Comparison of ENCODE assay signal across 15 cellular contexts in the genomic region with DNA sequence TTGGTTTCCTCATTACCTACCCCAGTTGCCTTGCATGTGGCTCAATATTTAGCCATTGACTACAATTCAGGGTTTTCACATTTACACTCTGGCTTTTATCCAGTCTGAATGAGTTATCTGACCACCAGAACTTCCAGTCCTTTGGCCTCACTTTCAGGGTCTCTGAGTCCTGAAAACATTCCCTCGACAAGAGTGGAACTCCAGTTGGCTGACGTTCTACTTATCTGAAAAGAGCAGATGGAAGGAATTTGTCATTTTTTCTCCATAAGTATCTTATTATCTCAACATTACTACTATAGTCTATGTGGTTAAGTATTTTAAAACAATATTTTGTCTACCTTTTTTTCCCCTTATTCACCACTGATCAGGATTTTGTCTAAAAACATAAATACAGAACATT. TPM values are rescaled to one million over a fixed set of nuclear protein-coding genes. Genes with fewer than 3 reads are reported as not detected.
DNase-seq lines count a peak whose midpoint lies in the region; ATAC-seq, FAIRE-seq and TF ChIP-seq lines count a peak whose summit lies in the region.
"Had no signal": no experiment of that assay in that cellular context is flagged by ENCODE, and none has a peak within 500 bp of the region (broad histone marks: within the 10 kb centered on the region; RNA-seq: fewer than 3 reads in every experiment).

No MANE protein-coding gene starts in this region.

- TF ChIP-seq EP300 in GM12878 (IDR thresholded peaks at IDR 0.05; ENCODE audit: borderline replicate concordance in 1 of 2, control insufficient read depth in 1 of 2, low read depth in 2 of 2, low read length in 2 of 2) = no peak

- POLR2A ChIA-PET in GM12878 (lab: Charles Lee) = interaction anchor here (0.6 kb wide), 1 partner anchor 262 kb away, joined by 6 read pairs; no protein-coding TSS in a partner anchor

- H3K9me3 ChIP-seq in GM12878 (replicated peaks; ENCODE audit: control insufficient read depth, insufficient read depth, low read length) = no peaks in the 10 kb centered on the region
- H3K9me3 ChIP-seq: BLaER1 had no signal

- SMC1A ChIA-PET in GM12878 (lab: Charles Lee; ENCODE audit: uncharacterized antibody, unreplicated experiment) = interaction anchor here (1.2 kb wide), 1 partner anchor 136 kb away, joined by 3 read pairs; no protein-coding TSS in a partner anchor

- CTCF ChIA-PET in GM12878 (lab: Yijun Ruan, JAX) = interaction anchor here (0.7 to 1.1 kb wide), 2 partner anchors 95 to 118 kb away, joined by 3 read pairs; no protein-coding TSS in a partner anchor

- H3K36me3 ChIP-seq in KMS-11 (ENCODE audit: insufficient read depth) (no peaks in the 10 kb centered on the region), GM12878 (ENCODE audit: control insufficient read depth in 2 of 2, insufficient read depth in 2 of 2, low read length in 1 of 2) (0 out of 4 replicates have a peak, but pooled peaks cover 0 to 2% of the 10 kb centered on the region in 2 experiments)

- peak overlapping the region; percentile 23; the same call in 1 of the 2 replicates for H2AFZ ChIP-seq in KMS-11 (ENCODE audit: low read depth)
- H2AFZ ChIP-seq in GM12878 (ENCODE audit: control insufficient read depth, low read depth, low read length) = no peak overlapping the region
- H2AFZ ChIP-seq: GM23338 had no signal

- no peaks in the 10 kb centered on the region for H3K79me2 ChIP-seq in KMS-11 (ENCODE audit: insufficient read depth, low read depth)
- H3K79me2 ChIP-seq in GM12878 (ENCODE audit: control insufficient read depth, insufficient read depth, low read length) = no peaks in the 10 kb centered on the region

- no peak for TF ChIP-seq CTCF in KMS-11 (conservative IDR thresholded peaks at IDR 0.05; ENCODE audit: low read depth, low read length)
- no peak for TF ChIP-seq CTCF in GM12878 (IDR thresholded peaks at IDR 0.05 in 2 of 3, conservative IDR thresholded peaks at IDR 0.05 in 1 of 3; ENCODE audit: control insufficient read depth in 2 of 3, extremely low read depth in 1 of 3, insufficient read depth in 1 of 3, low read depth in 3 of 3, low read length in 3 of 3)
- no peak for TF ChIP-seq CTCF in fibroblast of the aortic adventitia (IDR thresholded peaks at IDR 0.05; ENCODE audit: insufficient read depth, low read length)

- intact Hi-C loops in GM12878 (cut with micrococcal nuclease; ENCODE audit: unreplicated experiment) = loop anchor here (10.0 kb wide), 1 partner anchor 266 kb away; no protein-coding TSS in a partner anchor

- H3K9ac ChIP-seq in KMS-11 (peak overlapping the region; percentile 16; the same call in 1 of the 2 replicates), GM12878 (ENCODE audit: control insufficient read depth, insufficient read depth, low read length) (no peak overlapping the region)
- H3K9ac ChIP-seq: BLaER1 had no signal

- DNase-seq in OCI-M1 (lab: John Stamatoyannopoulos, UW) (peak; percentile 37), GM12878 (ENCODE audit: low read depth, low spot score) (no peak), fibroblast of the aortic adventitia (ENCODE audit: low read depth) (peak; percentile 10), NCI-H146 treated with DMSO at 0.1 percent for 48 hours (lab: John Stamatoyannopoulos, UW; ENCODE audit: unreplicated experiment) (no peak), GF-D8 (lab: John Stamatoyannopoulos, UW) (no peak), NCI-H1694 treated with DMSO at 0.1 percent for 48 hours (lab: John Stamatoyannopoulos, UW) (no peak)
- no peak for DNase-seq in effector CD4-positive, alpha-beta T cell
- DNase-seq: 8988T; CD4-positive, alpha-beta memory T cell; DMS79 treated with DMSO at 0.1 percent for 48 hours; HCEC 1CT had no signal

- WGBS in GM12878 (ENCODE audit: insufficient coverage, insufficient replicate concordance, low lambda C conversion rate, missing lambda C conversion rate) = 100% methylated on average over 2 of the region's 2 CpGs

- peaks cover 65% of the 10 kb centered on the region for H3K4me1 ChIP-seq in KMS-11 (ENCODE audit: low read depth, poor library complexity, severe bottlenecking)
- H3K4me1 ChIP-seq in GM12878 (ENCODE audit: control insufficient read depth, insufficient read depth, low read length) = peaks cover 5% of the 10 kb centered on the region; the same call in 1 of the 2 replicates

- BruUV-seq in GM12878 (replicated peaks; lab: Mats Ljungman, UMichigan) = no TSS peak

- no peak for ATAC-seq in GM12878
- ATAC-seq: GM23338 had no signal

- H3K4me2 ChIP-seq in KMS-11 = peak overlapping the region; percentile 77
- peak overlapping the region; percentile 39 for H3K4me2 ChIP-seq in GM12878 (ENCODE audit: control insufficient read depth, insufficient read depth)
- H3K4me2 ChIP-seq: BLaER1, GM23338 had no signal

- H4K20me1 ChIP-seq in KMS-11 (ENCODE audit: insufficient read depth) = no peaks in the 10 kb centered on the region
- H4K20me1 ChIP-seq in GM12878 (ENCODE audit: control insufficient read depth, insufficient read depth) = no peaks in the 10 kb centered on the region
- H4K20me1 ChIP-seq: BLaER1 had no signal

- H3K27me3 ChIP-seq in KMS-11 (ENCODE audit: insufficient read depth, low read depth) (no peaks in the 10 kb centered on the region), GM12878 (replicated peaks in 1 of 2; ENCODE audit: control insufficient read depth in 2 of 2, insufficient read depth in 2 of 2, low read length in 1 of 2) (no peaks in the 10 kb centered on the region)
- H3K27me3 ChIP-seq: BLaER1 had no signal

- RAD21 ChIA-PET in GM12878 (lab: Charles Lee; ENCODE audit: unreplicated experiment) = interaction anchor here (1.0 to 1.2 kb wide), 2 partner anchors 9 to 146 kb away, joined by 3 read pairs; no protein-coding TSS in a partner anchor

- in situ Hi-C loops in GM12878 (cut with MboI) = no loop called here

- TF ChIP-seq RAD21 in GM12878 (IDR thresholded peaks at IDR 0.05; ENCODE audit: insufficient read depth, low read depth, low read length) = no peak

- FAIRE-seq in GM12878 (lab: Jason Lieb, UNC) = no peak
- FAIRE-seq: H54 had no signal

- H3K4me3 ChIP-seq in KMS-11 (IDR thresholded peaks at IDR 0.05; ENCODE audit: insufficient read depth, low read depth, low read length) (no peak overlapping the region), GM12878 (no peak overlapping the region), fibroblast of the aortic adventitia (ENCODE audit: low read depth, low read length) (no peak overlapping the region)
- H3K4me3 ChIP-seq: BLaER1, GM23338 had no signal

- H3K27ac ChIP-seq in KMS-11 (peak overlapping the region; percentile 70), GM12878 (ENCODE audit: control insufficient read depth, insufficient read depth) (no peak overlapping the region)
- H3K27ac ChIP-seq: BLaER1 had no signal

- TF ChIP-seq POLR2A in GM12878 (IDR thresholded peaks at IDR 0.05; ENCODE audit: low read depth, low read length) = no peak

TF ChIP-seq in GM12878, 131 proteins besides CTCF, POLR2A, EP300 and RAD21 (continues in another document):
- TF ChIP-seq RFX5 (IDR thresholded peaks at IDR 0.05; ENCODE audit: low read depth, low read length) (no peak), IKZF1 (conservative IDR thresholded peaks at IDR 0.05) (no peak)

RNA-seq across cellular contexts. Expression of a gene that starts 5.2 kb away (rescaled TPM):
- 6.7 and 7.8 TPM in 2 replicates for total RNA-seq in GM12878 (2013; cell fraction: nucleolus; rRNA removed)
- total RNA-seq in GM12878 (2014; rRNA removed) (24.0 and 33.7 TPM in 2 replicates), GM12878 (2014; rRNA removed; fragmentation: Illumina TruSeq; extraction: Trizol) (23.2 and 26.3 TPM in 2 replicates), GM12878 (2021) (18.1 and 20.0 TPM in 2 replicates), fibroblast of the aortic adventitia (ENCODE audit: low replicate concordance) (20.4 and 21.6 TPM in 2 replicates)
- 19.4 TPM for polyA plus RNA-seq in GM12878 (2011; ENCODE audit: low read depth)
- polyA plus RNA-seq in GM12878 (2011; rRNA removed) (66.8 and 78.1 TPM in 2 replicates), GM12878 (2014; fragmentation: Illumina TruSeq; extraction: Trizol) (34.0 and 44.0 TPM in 2 replicates), GM12878 (2014; fragmentation: Nextera tagmentation; extraction: Ambion mirVana) (10 to 100 TPM; 20.0 to 23.2 TPM), GM12878 (2014; rRNA removed) (22.9 and 27.9 TPM in 2 replicates), GM12878 (2016; fragmentation: Nextera tagmentation; extraction: Ambion mirVana) (10 to 100 TPM; 51.2 to 56.2 TPM)
- 42.7 and 53.6 TPM in 2 replicates for polyA plus RNA-seq in GM12878 (2011; cell fraction: cytosol; rRNA removed)
- 11.5 and 13.8 TPM in 2 replicates for polyA plus RNA-seq in GM12878 (2011; cell fraction: nucleus; rRNA removed)
- 11.4 and 13.6 TPM in 2 replicates for polyA plus RNA-seq in GM12878 (2012)
- 47.1 and 85.4 TPM in 2 replicates for polyA minus RNA-seq in GM12878 (2011; rRNA and poly(A)+ RNA removed)
- 17.5 TPM in 2 replicates for polyA minus RNA-seq in GM12878 (2011; cell fraction: cytosol; rRNA and poly(A)+ RNA removed)
- polyA minus RNA-seq in GM12878 (2011; cell fraction: nucleus; rRNA and poly(A)+ RNA removed) = 3.9 and 8.0 TPM in 2 replicates

RNA-seq across cellular contexts. Expression of a gene that starts 21.4 kb away (rescaled TPM):
- 11.8 and 12.3 TPM in 2 replicates for total RNA-seq in GM12878 (2013; cell fraction: nucleolus; rRNA removed)
- total RNA-seq in GM12878 (2014; rRNA removed) (6.7 and 7.6 TPM in 2 replicates), GM12878 (2014; rRNA removed; fragmentation: Illumina TruSeq; extraction: Trizol) (14.6 and 18.7 TPM in 2 replicates), GM12878 (2021) (16.5 and 18.4 TPM in 2 replicates), fibroblast of the aortic adventitia (ENCODE audit: low replicate concordance) (12.3 and 17.7 TPM in 2 replicates)
- polyA plus RNA-seq in GM12878 (2011; ENCODE audit: low read depth) = 29.2 TPM
- polyA plus RNA-seq in GM12878 (2011; rRNA removed) (30.9 and 36.8 TPM in 2 replicates), GM12878 (2014; fragmentation: Illumina TruSeq; extraction: Trizol) (8.5 and 12.3 TPM in 2 replicates), GM12878 (2014; fragmentation: Nextera tagmentation; extraction: Ambion mirVana) (1 to 10 TPM; 3.7 to 6.2 TPM), GM12878 (2014; rRNA removed) (9.7 and 14.5 TPM in 2 replicates), GM12878 (2016; fragmentation: Nextera tagmentation; extraction: Ambion mirVana) (10 to 100 TPM; 34.4 to 35.7 TPM)
- 8.4 and 29.9 TPM in 2 replicates for polyA plus RNA-seq in GM12878 (2011; cell fraction: cytosol; rRNA removed)
- polyA plus RNA-seq in GM12878 (2011; cell fraction: nucleus; rRNA removed) = 6.1 and 8.6 TPM in 2 replicates
- polyA plus RNA-seq in GM12878 (2012) = 11.9 and 12.1 TPM in 2 replicates
- 41.7 and 56.8 TPM in 2 replicates for polyA minus RNA-seq in GM12878 (2011; rRNA and poly(A)+ RNA removed)
- polyA minus RNA-seq in GM12878 (2011; cell fraction: cytosol; rRNA and poly(A)+ RNA removed) = 4.1 and 28.6 TPM in 2 replicates
- polyA minus RNA-seq in GM12878 (2011; cell fraction: nucleus; rRNA and poly(A)+ RNA removed) = 4.0 and 7.2 TPM in 2 replicates

Comparison
In these comparisons a context has a peak if more than half of its experiments do, and no peak if none do; other contexts are left out.
1. DNase-seq: peak in OCI-M1 (single experiment) and fibroblast of the aortic adventitia (single experiment); none in GM12878 (single experiment), NCI-H146 treated with DMSO at 0.1 percent for 48 hours (single experiment), GF-D8 (single experiment), effector CD4-positive, alpha-beta T cell (single experiment) and NCI-H1694 treated with DMSO at 0.1 percent for 48 hours (single experiment).